Comparison of ENCODE assay signal across 1 cellular context in the genomic region with DNA sequence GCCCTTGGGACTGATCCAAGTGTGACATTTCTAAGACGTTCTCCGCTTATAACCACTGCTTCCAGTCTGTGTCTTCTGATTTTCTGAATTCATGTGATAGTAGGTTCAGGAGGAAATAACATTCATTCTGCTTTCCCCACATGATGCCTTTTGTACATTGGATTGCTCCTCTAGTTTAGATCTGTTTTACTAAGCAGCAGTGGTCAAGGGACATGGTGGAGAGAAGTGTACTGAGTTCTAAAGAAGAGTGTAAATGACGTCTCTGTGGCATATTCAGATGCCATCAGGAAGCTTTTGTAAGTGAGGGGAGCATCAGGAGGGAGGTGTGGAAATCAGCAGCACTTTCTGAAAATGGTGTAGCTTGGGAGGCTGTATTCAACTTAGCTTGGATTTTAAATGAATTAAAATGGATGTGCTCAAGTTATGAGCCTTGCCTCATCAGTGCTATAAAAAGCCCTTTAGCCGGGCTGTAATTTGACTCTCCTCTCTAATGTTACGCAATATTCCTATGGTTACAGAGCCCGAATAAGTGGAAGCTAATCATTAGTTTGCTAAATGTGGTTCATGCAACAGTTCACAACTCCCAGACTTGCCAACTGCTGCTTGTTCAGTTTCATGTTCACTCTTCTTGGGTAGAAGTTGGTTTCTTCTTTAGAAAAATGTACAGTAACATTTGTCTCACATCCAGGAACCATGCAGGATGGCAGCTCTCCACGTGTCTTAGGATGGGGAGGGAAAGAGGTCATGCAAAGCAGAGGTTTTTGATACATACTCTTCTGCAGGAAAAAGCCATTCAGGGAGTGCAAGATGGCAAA.
A peak's percentile ranks its signal among the peaks of the same experiment; 100 is the strongest.
TF ChIP-seq lines count a peak whose summit lies in the region.

No MANE protein-coding gene starts in this region.

TF ChIP-seq in HepG2, 621 proteins besides CTCF, POLR2A, EP300 and RAD21 (continued from another document):
- TF ChIP-seq, protein P1, sequence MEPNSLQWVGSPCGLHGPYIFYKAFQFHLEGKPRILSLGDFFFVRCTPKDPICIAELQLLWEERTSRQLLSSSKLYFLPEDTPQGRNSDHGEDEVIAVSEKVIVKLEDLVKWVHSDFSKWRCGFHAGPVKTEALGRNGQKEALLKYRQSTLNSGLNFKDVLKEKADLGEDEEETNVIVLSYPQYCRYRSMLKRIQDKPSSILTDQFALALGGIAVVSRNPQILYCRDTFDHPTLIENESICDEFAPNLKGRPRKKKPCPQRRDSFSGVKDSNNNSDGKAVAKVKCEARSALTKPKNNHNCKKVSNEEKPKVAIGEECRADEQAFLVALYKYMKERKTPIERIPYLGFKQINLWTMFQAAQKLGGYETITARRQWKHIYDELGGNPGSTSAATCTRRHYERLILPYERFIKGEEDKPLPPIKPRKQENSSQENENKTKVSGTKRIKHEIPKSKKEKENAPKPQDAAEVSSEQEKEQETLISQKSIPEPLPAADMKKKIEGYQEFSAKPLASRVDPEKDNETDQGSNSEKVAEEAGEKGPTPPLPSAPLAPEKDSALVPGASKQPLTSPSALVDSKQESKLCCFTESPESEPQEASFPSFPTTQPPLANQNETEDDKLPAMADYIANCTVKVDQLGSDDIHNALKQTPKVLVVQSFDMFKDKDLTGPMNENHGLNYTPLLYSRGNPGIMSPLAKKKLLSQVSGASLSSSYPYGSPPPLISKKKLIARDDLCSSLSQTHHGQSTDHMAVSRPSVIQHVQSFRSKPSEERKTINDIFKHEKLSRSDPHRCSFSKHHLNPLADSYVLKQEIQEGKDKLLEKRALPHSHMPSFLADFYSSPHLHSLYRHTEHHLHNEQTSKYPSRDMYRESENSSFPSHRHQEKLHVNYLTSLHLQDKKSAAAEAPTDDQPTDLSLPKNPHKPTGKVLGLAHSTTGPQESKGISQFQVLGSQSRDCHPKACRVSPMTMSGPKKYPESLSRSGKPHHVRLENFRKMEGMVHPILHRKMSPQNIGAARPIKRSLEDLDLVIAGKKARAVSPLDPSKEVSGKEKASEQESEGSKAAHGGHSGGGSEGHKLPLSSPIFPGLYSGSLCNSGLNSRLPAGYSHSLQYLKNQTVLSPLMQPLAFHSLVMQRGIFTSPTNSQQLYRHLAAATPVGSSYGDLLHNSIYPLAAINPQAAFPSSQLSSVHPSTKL (CRISPR knock-in tag; IDR thresholded peaks at IDR 0.05) = peak; percentile 59
- TF ChIP-seq, protein P2, sequence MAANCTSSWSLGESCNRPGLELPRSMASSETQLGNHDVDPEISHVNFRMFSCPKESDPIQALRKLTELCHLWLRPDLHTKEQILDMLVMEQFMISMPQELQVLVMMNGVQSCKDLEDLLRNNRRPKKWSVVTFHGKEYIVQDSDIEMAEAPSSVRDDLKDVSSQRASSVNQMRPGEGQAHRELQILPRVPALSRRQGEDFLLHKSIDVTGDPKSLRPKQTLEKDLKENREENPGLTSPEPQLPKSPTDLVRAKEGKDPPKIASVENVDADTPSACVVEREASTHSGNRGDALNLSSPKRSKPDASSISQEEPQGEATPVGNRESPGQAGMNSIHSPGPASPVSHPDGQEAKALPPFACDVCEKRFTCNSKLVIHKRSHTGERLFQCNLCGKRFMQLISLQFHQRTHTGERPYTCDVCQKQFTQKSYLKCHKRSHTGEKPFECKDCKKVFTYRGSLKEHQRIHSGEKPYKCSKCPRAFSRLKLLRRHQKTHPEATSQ (CRISPR knock-in tag; IDR thresholded peaks at IDR 0.05; ENCODE audit: borderline replicate concordance) = 0 out of 2 replicates have a peak, but pooled peaks have one; percentile 21
- TF ChIP-seq REPIN1 (CRISPR knock-in tag; IDR thresholded peaks at IDR 0.05; ENCODE audit: borderline replicate concordance, low read depth) = 0 out of 2 replicates have a peak, but pooled peaks have one; percentile 40
- TF ChIP-seq POGZ (CRISPR knock-in tag; IDR thresholded peaks at IDR 0.05) = 0 out of 2 replicates have a peak, but pooled peaks have one; percentile 37
- TF ChIP-seq SMC3 (IDR thresholded peaks at IDR 0.05; ENCODE audit: low read length) = peak; percentile 50; the same call in 1 of the 2 replicates
- peak; percentile 85; the same call in 1 of the 2 replicates for TF ChIP-seq ZNF331 (CRISPR knock-in tag; IDR thresholded peaks at IDR 0.05)
- no peak for TF ChIP-seq SNAPC5 (CRISPR knock-in tag; IDR thresholded peaks at IDR 0.05; ENCODE audit: borderline replicate concordance)
- TF ChIP-seq RFX3 (CRISPR knock-in tag; IDR thresholded peaks at IDR 0.05) = peak; percentile 71
- TF ChIP-seq STAG1 (CRISPR knock-in tag; IDR thresholded peaks at IDR 0.05) = 0 out of 2 replicates have a peak, but pooled peaks have one; percentile 4
- peak; percentile 55; the same call in 1 of the 2 replicates for TF ChIP-seq TARDBP (CRISPR knock-in tag; IDR thresholded peaks at IDR 0.05)
- TF ChIP-seq SNAPC2 (CRISPR knock-in tag; IDR thresholded peaks at IDR 0.05) = 0 out of 2 replicates have a peak, but pooled peaks have one; percentile 35
- TF ChIP-seq CEBPG (CRISPR knock-in tag; IDR thresholded peaks at IDR 0.05) = peak; percentile 98
- TF ChIP-seq FOXA3 (CRISPR knock-in tag; IDR thresholded peaks at IDR 0.05) = peak; percentile 30; the same call in 1 of the 2 replicates
- no peak for TF ChIP-seq KLF11 (CRISPR knock-in tag; IDR thresholded peaks at IDR 0.05)
- TF ChIP-seq ZNF235 (CRISPR knock-in tag; IDR thresholded peaks at IDR 0.05; ENCODE audit: borderline replicate concordance) = no peak
- peak; percentile 93; the same call in 1 of the 2 replicates for TF ChIP-seq SIX1 (CRISPR knock-in tag; IDR thresholded peaks at IDR 0.05; ENCODE audit: borderline replicate concordance)
- TF ChIP-seq ZGPAT (CRISPR knock-in tag; IDR thresholded peaks at IDR 0.05) = peak; percentile 44; the same call in 1 of the 2 replicates
- TF ChIP-seq ZNF263 (CRISPR knock-in tag; IDR thresholded peaks at IDR 0.05) = no peak
- TF ChIP-seq, protein P3, sequence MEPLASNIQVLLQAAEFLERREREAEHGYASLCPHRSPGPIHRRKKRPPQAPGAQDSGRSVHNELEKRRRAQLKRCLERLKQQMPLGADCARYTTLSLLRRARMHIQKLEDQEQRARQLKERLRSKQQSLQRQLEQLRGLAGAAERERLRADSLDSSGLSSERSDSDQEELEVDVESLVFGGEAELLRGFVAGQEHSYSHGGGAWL (CRISPR knock-in tag; IDR thresholded peaks at IDR 0.05) = no peak
- peak; percentile 30 for TF ChIP-seq SAP130 (CRISPR knock-in tag; IDR thresholded peaks at IDR 0.05; ENCODE audit: low read depth)
- TF ChIP-seq TEAD3 (CRISPR knock-in tag; optimal IDR thresholded peaks at IDR 0.05; ENCODE audit: borderline replicate concordance) = peak; percentile 16
- TF ChIP-seq ZNF205 (CRISPR knock-in tag; IDR thresholded peaks at IDR 0.05) = peak; percentile 98
- TF ChIP-seq ARID3A (IDR thresholded peaks at IDR 0.05; ENCODE audit: low read depth, low read length) = peak; percentile 85; the same call in 1 of the 2 replicates
- no peak for TF ChIP-seq SNAI1 (CRISPR knock-in tag; IDR thresholded peaks at IDR 0.05; ENCODE audit: borderline replicate concordance)
